ENCODE assay signal across 36 cellular contexts in the genomic region with DNA sequence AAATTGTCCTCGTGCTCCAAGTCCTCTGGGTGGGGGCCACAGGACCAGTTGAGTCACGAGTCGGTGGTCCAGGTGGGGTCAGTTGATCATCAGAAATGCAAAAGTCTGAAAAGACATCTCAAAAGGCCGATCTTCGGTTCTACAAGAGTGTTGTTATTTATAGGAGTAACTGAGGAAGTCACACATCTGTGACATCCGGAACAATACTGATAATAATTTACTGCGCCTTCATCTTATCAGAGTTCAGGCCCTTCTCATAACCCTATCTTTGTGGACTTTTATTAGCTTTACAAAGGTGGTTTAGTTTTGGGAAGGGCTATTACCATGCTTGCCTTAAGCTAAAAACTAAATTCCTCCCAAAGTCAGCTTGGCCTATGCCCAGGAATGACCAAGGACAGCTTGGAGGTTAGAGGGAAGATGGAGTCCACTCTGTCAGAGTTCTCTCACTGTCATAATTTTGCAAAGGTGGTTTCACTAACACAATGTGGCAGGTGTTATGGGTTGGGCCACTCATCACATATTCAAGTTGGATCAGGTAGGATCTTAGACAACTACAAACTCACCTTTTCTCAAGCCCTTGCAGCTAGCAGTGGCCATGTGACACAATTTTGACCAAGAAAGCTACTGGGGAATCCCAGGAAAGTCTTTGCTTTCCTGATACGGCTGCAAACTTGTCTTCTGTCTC. TPM values are rescaled to one million over a fixed set of nuclear protein-coding genes. Genes with fewer than 3 reads are reported as not detected.
DNase-seq lines count a peak whose midpoint lies in the region; ATAC-seq, FAIRE-seq and TF ChIP-seq lines count a peak whose summit lies in the region.
"Had no signal": no experiment of that assay in that cellular context is flagged by ENCODE, and none has a peak within 500 bp of the region (broad histone marks: within the 10 kb centered on the region; RNA-seq: fewer than 3 reads in every experiment).

No MANE protein-coding gene starts in this region.

- peak overlapping the region; percentile 25 to 70 for H3K27ac Mint-ChIP-seq in natural killer cell
- H3K27ac Mint-ChIP-seq in natural killer cell treated with Interleukin-12 subunit alpha and Interleukin-12 subunit beta and Interleukin-15 and Interleukin-18, amount 100 ng/mL, for 72 hours, result peak overlapping the region in 1 of 2 donors; percentile 9
- H3K27ac Mint-ChIP-seq in stimulated activated naive B cell treated with anti-CD40 and anti-IgM and Interleukin-4, amounts not matched to agents 10 μg/mL and 1 μg/mL and 100 μg/mL, for 72 hours, result peak overlapping the region; percentile 65
- H3K27ac Mint-ChIP-seq: activated CD4-positive, alpha-beta T cell treated with anti-CD3 and anti-CD28 coated beads, Interleukin-2, amount 10 ng/mL, durations not matched to agents 7 days and 5 days; activated naive CD8-positive, alpha-beta T cell treated with anti-CD3 and anti-CD28 coated beads, Interleukin-2, amount 10 ng/mL, durations not matched to agents 7 days and 5 days; CD4-positive, alpha-beta T cell had no signal

- RAD21 ChIA-PET in GM12878 (lab: Charles Lee; ENCODE audit: unreplicated experiment), result interaction anchor here (1.9 kb wide), 1 partner anchor 139 kb away, joined by 9 read pairs; no protein-coding TSS in a partner anchor

- TF ChIP-seq CTCF in natural killer cell (IDR thresholded peaks at IDR 0.05), result no peak
- no peak for TF ChIP-seq CTCF in MM.1S (IDR thresholded peaks at IDR 0.05; ENCODE audit: low read length)
- no peak for TF ChIP-seq CTCF in GM12878 (IDR thresholded peaks at IDR 0.05 in 2 of 3, conservative IDR thresholded peaks at IDR 0.05 in 1 of 3; ENCODE audit: control insufficient read depth in 2 of 3, extremely low read depth in 1 of 3, insufficient read depth in 1 of 3, low read depth in 3 of 3, low read length in 3 of 3)
- TF ChIP-seq CTCF in heart left ventricle (IDR thresholded peaks at IDR 0.05), result no peak

- H3K4me1 Mint-ChIP-seq in natural killer cell, result peaks cover 15 to 25% of the 10 kb centered on the region in 2 donors
- H3K4me1 Mint-ChIP-seq in natural killer cell treated with Interleukin-12 subunit alpha and Interleukin-12 subunit beta and Interleukin-15 and Interleukin-18, amount 100 ng/mL, for 72 hours (ENCODE audit: low read depth in 2 of 2), result peaks cover 11 to 16% of the 10 kb centered on the region in 2 donors
- peaks cover 13 to 16% of the 10 kb centered on the region in 2 donors for H3K4me1 Mint-ChIP-seq in stimulated activated naive B cell treated with anti-CD40 and anti-IgM and Interleukin-4, amounts not matched to agents 10 μg/mL and 1 μg/mL and 100 μg/mL, for 72 hours

- ATAC-seq in natural killer cell, result peak; percentile 45 to 60 (median 55)
- ATAC-seq in natural killer cell treated with Interleukin-12 subunit alpha and Interleukin-12 subunit beta and Interleukin-15 and Interleukin-18, amount 100 ng/mL, for 72 hours, result no peak
- peak; percentile 66 for ATAC-seq in GM12878
- peak in 1 of 2 donors; percentile 46 for ATAC-seq in stimulated activated naive B cell treated with anti-CD40 and anti-IgM and Interleukin-4, amounts not matched to agents 10 μg/mL and 1 μg/mL and 100 μg/mL, for 72 hours (replicated peaks)
- ATAC-seq in heart left ventricle, result no peak
- no peak for ATAC-seq in HG02623 (IDR thresholded peaks at IDR 0.05; ENCODE audit: unreplicated experiment)
- no peak for ATAC-seq in HG02571 (IDR thresholded peaks at IDR 0.05; ENCODE audit: unreplicated experiment)
- ATAC-seq: A549, HCT116, right cardiac atrium had no signal

- H2AFZ ChIP-seq in MM.1S (ENCODE audit: low read length) (peak overlapping the region; percentile 72), GM12878 (ENCODE audit: control insufficient read depth, low read depth, low read length) (peak overlapping the region; percentile 71)

- H3F3A ChIP-seq in MM.1S (ENCODE audit: insufficient read depth, low read length), result peaks cover 19% of the 10 kb centered on the region

- 28% methylated on average over 8 of the region's 8 CpGs for WGBS in GM12878 (ENCODE audit: insufficient coverage, insufficient replicate concordance, low lambda C conversion rate, missing lambda C conversion rate)
- whole genome bisulfite sequencing in heart left ventricle, 4 donors, result 46 to 61% (median 56%) methylated on average over 8 of the region's 8 CpGs

- TF ChIP-seq RAD21 in GM12878 (IDR thresholded peaks at IDR 0.05; ENCODE audit: insufficient read depth, low read depth, low read length), result no peak

- no peak for TF ChIP-seq EP300 in GM12878 (IDR thresholded peaks at IDR 0.05; ENCODE audit: borderline replicate concordance in 1 of 2, control insufficient read depth in 1 of 2, low read depth in 2 of 2, low read length in 2 of 2)

- H3K36me3 ChIP-seq in MM.1S (replicated peaks; ENCODE audit: insufficient read depth, low read length), result no peaks in the 10 kb centered on the region
- H3K36me3 ChIP-seq in GM12878 (ENCODE audit: control insufficient read depth in 2 of 2, insufficient read depth in 2 of 2, low read length in 1 of 2), result no peaks in the 10 kb centered on the region
- H3K36me3 ChIP-seq in heart left ventricle, result no peaks in the 10 kb centered on the region
- H3K36me3 ChIP-seq: ascending aorta, left ventricle myocardium inferior, spleen, tibial nerve, WERI-Rb-1 had no signal

- peak overlapping the region; percentile 95 for H3K27ac ChIP-seq in MM.1S (ENCODE audit: low read length)
- H3K27ac ChIP-seq in GM12878 (ENCODE audit: control insufficient read depth, insufficient read depth), result peak overlapping the region; percentile 52
- H3K27ac ChIP-seq in heart left ventricle, result no peak overlapping the region
- H3K27ac ChIP-seq: A549, ascending aorta, coronary artery, left ventricle myocardium inferior, tibial nerve, WERI-Rb-1 had no signal

- H3K9ac ChIP-seq in MM.1S (ENCODE audit: low read length) (peak overlapping the region; percentile 49), GM12878 (ENCODE audit: control insufficient read depth, insufficient read depth, low read length) (no peak overlapping the region)

- no peaks in the 10 kb centered on the region for H3K79me2 ChIP-seq in MM.1S (ENCODE audit: low read length)
- no peaks in the 10 kb centered on the region for H3K79me2 ChIP-seq in GM12878 (ENCODE audit: control insufficient read depth, insufficient read depth, low read length)

- no peak overlapping the region; the same call in 1 of the 2 replicates for H3K4me3 ChIP-seq in MM.1S (ENCODE audit: low read length)
- no peak overlapping the region for H3K4me3 ChIP-seq in GM12878
- H3K4me3 ChIP-seq in heart left ventricle, result no peak overlapping the region
- H3K4me3 ChIP-seq: A549, ascending aorta, coronary artery, left ventricle myocardium inferior, spleen, tibial nerve had no signal

- POLR2A ChIA-PET in GM12878 (lab: Charles Lee), result interaction anchor here (0.6 kb wide), 1 partner anchor 59 kb away, joined by 3 read pairs; no protein-coding TSS in a partner anchor

- SMC1A ChIA-PET in GM12878 (lab: Charles Lee; ENCODE audit: uncharacterized antibody, unreplicated experiment), result interaction anchor here (0.7 to 1.5 kb wide), 3 partner anchors 13 to 1377 kb away, joined by 3 to 7 read pairs (median 5); no protein-coding TSS in a partner anchor

- peak overlapping the region; percentile 75 for H3K4me3 Mint-ChIP-seq in natural killer cell
- no peak overlapping the region for H3K4me3 Mint-ChIP-seq in natural killer cell treated with Interleukin-12 subunit alpha and Interleukin-12 subunit beta and Interleukin-15 and Interleukin-18, amount 100 ng/mL, for 72 hours
- peak overlapping the region in 1 of 2 donors; percentile 40 for H3K4me3 Mint-ChIP-seq in stimulated activated naive B cell treated with anti-CD40 and anti-IgM and Interleukin-4, amounts not matched to agents 10 μg/mL and 1 μg/mL and 100 μg/mL, for 72 hours
- H3K4me3 Mint-ChIP-seq: activated CD4-positive, alpha-beta T cell treated with anti-CD3 and anti-CD28 coated beads, Interleukin-2, amount 10 ng/mL, durations not matched to agents 7 days and 5 days; activated naive CD8-positive, alpha-beta T cell treated with anti-CD3 and anti-CD28 coated beads, Interleukin-2, amount 10 ng/mL, durations not matched to agents 7 days and 5 days; CD4-positive, alpha-beta T cell had no signal

- H3K9me3 ChIP-seq in MM.1S (replicated peaks; ENCODE audit: insufficient read depth, low read length) (no peaks in the 10 kb centered on the region), GM12878 (replicated peaks; ENCODE audit: control insufficient read depth, insufficient read depth, low read length) (no peaks in the 10 kb centered on the region), heart left ventricle (peaks cover 0 to 11% (median 0%) of the 10 kb centered on the region in 12 donors)
- H3K9me3 ChIP-seq: A549, ascending aorta, spleen had no signal

- peak; percentile 70 for FAIRE-seq in GM12878 (lab: Jason Lieb, UNC)
- FAIRE-seq: A549, D721Med, keratinocyte, RCC 7860 had no signal

- CTCF ChIA-PET in GM12878 (lab: Yijun Ruan, JAX), result interaction anchor here (0.9 to 2.7 kb wide), 5 partner anchors 10 to 144 kb away, joined by 3 to 16 read pairs (median 4); no protein-coding TSS in a partner anchor

- TF ChIP-seq POLR2A in GM12878 (IDR thresholded peaks at IDR 0.05; ENCODE audit: low read depth, low read length), result no peak
- no peak for TF ChIP-seq POLR2A in heart left ventricle (IDR thresholded peaks at IDR 0.05)

- no TSS peak for BruUV-seq in GM12878 (replicated peaks; lab: Mats Ljungman, UMichigan)

- no peaks in the 10 kb centered on the region for H3K9me2 ChIP-seq in MM.1S (replicated peaks; ENCODE audit: insufficient read depth, low read length)

- H4K20me1 ChIP-seq in MM.1S (ENCODE audit: insufficient read depth, low read length), result no peaks in the 10 kb centered on the region
- no peaks in the 10 kb centered on the region for H4K20me1 ChIP-seq in GM12878 (ENCODE audit: control insufficient read depth, insufficient read depth)

- H3K27me3 ChIP-seq in MM.1S (replicated peaks; ENCODE audit: insufficient read depth, low read length), result no peaks in the 10 kb centered on the region
- no peaks in the 10 kb centered on the region for H3K27me3 ChIP-seq in GM12878 (replicated peaks in 1 of 2; ENCODE audit: control insufficient read depth in 2 of 2, insufficient read depth in 2 of 2, low read length in 1 of 2)
- H3K27me3 ChIP-seq in heart left ventricle, result no peaks in the 10 kb centered on the region
- H3K27me3 ChIP-seq: ascending aorta, spleen, tibial nerve had no signal

- DNase-seq in natural killer cell, result no peak
- DNase-seq in natural killer cell treated with Interleukin-12 subunit alpha and Interleukin-12 subunit beta and Interleukin-15 and Interleukin-18, amount 100 ng/mL, for 72 hours (ENCODE audit: low spot score), result no peak
- peak; percentile 85 for DNase-seq in MM.1S
- DNase-seq in GM12878 (ENCODE audit: low read depth, low spot score), result no peak
- DNase-seq in stimulated activated naive B cell treated with anti-CD40 and anti-IgM and Interleukin-4, amounts not matched to agents 10 μg/mL and 1 μg/mL and 100 μg/mL, for 72 hours, result no peak
- DNase-seq in heart left ventricle, result no peak
- DNase-seq: activated CD4-positive, alpha-beta T cell treated with anti-CD3 and anti-CD28 coated beads, Interleukin-2, amount 10 ng/mL, durations not matched to agents 7 days and 5 days; activated effector memory CD4-positive, alpha-beta T cell treated with anti-CD3 and anti-CD28 coated beads, Interleukin-2, amount 50 U/mL, for 16 hours; activated naive CD8-positive, alpha-beta T cell treated with anti-CD3 and anti-CD28 coated beads, Interleukin-2, amount 10 ng/mL, durations not matched to agents 7 days and 5 days; AML-193; CD4-positive, alpha-beta T cell; DND-41; erythroblast; GF-D8; glutamatergic neuron; left ventricle myocardium inferior; mesendoderm; NCI-H2029; NCI-H524; NK-92 treated with Interleukin-12 subunit alpha and Interleukin-12 subunit beta, amount 100 ng/mL, for 24 hours; SIG-M5; spleen; stimulated activated CD4-positive, alpha-beta T cell treated with anti-CD3 and anti-CD28 coated beads, Interleukin-2, amount 100 ng/mL, for 24 hours; stimulated activated CD8-positive, alpha-beta memory T cell treated with anti-CD3 and anti-CD28 coated beads, Interleukin-4, amount 100 ng/mL, for 48 hours; WERI-Rb-1 had no signal

- H3K4me2 ChIP-seq in MM.1S (ENCODE audit: low read depth, low read length) (peak overlapping the region; percentile 56), GM12878 (ENCODE audit: control insufficient read depth, insufficient read depth) (peak overlapping the region; percentile 49)
- H3K4me2 ChIP-seq: A549 had no signal

- no peaks in the 10 kb centered on the region for H3K36me3 Mint-ChIP-seq in natural killer cell
- no peaks in the 10 kb centered on the region for H3K36me3 Mint-ChIP-seq in natural killer cell treated with Interleukin-12 subunit alpha and Interleukin-12 subunit beta and Interleukin-15 and Interleukin-18, amount 100 ng/mL, for 72 hours
- H3K36me3 Mint-ChIP-seq in stimulated activated naive B cell treated with anti-CD40 and anti-IgM and Interleukin-4, amounts not matched to agents 10 μg/mL and 1 μg/mL and 100 μg/mL, for 72 hours, result peaks cover 2 to 4% of the 10 kb centered on the region in 2 donors
- H3K36me3 Mint-ChIP-seq: activated naive CD8-positive, alpha-beta T cell treated with anti-CD3 and anti-CD28 coated beads, Interleukin-2, amount 10 ng/mL, durations not matched to agents 7 days and 5 days had no signal

- peaks cover 0 to 2% of the 10 kb centered on the region in 2 donors for H3K27me3 Mint-ChIP-seq in natural killer cell (ENCODE audit: low read depth in 2 of 2)
- peaks cover 0 to 2% of the 10 kb centered on the region in 2 donors for H3K27me3 Mint-ChIP-seq in natural killer cell treated with Interleukin-12 subunit alpha and Interleukin-12 subunit beta and Interleukin-15 and Interleukin-18, amount 100 ng/mL, for 72 hours
- H3K27me3 Mint-ChIP-seq in stimulated activated naive B cell treated with anti-CD40 and anti-IgM and Interleukin-4, amounts not matched to agents 10 μg/mL and 1 μg/mL and 100 μg/mL, for 72 hours, result peaks cover 0 to 2% of the 10 kb centered on the region in 2 donors
- H3K27me3 Mint-ChIP-seq: activated CD4-positive, alpha-beta T cell treated with anti-CD3 and anti-CD28 coated beads, Interleukin-2, amount 10 ng/mL, durations not matched to agents 7 days and 5 days; CD4-positive, alpha-beta T cell had no signal

- H3K4me1 ChIP-seq in MM.1S (ENCODE audit: low read length) (peaks cover 25% of the 10 kb centered on the region), GM12878 (ENCODE audit: control insufficient read depth, insufficient read depth, low read length) (peaks cover 13% of the 10 kb centered on the region), heart left ventricle (peaks cover 0 to 11% (median 0%) of the 10 kb centered on the region in 12 donors)
- H3K4me1 ChIP-seq: A549, ascending aorta, tibial nerve had no signal

- no peaks in the 10 kb centered on the region for H3K9me3 Mint-ChIP-seq in natural killer cell
- no peaks in the 10 kb centered on the region for H3K9me3 Mint-ChIP-seq in natural killer cell treated with Interleukin-12 subunit alpha and Interleukin-12 subunit beta and Interleukin-15 and Interleukin-18, amount 100 ng/mL, for 72 hours
- peaks cover 0 to 2% of the 10 kb centered on the region in 2 donors for H3K9me3 Mint-ChIP-seq in stimulated activated naive B cell treated with anti-CD40 and anti-IgM and Interleukin-4, amounts not matched to agents 10 μg/mL and 1 μg/mL and 100 μg/mL, for 72 hours

- intact Hi-C loops in natural killer cell (cut with micrococcal nuclease) (no loop called here), GM12878 (cut with micrococcal nuclease; ENCODE audit: unreplicated experiment) (no loop called here), heart left ventricle (cut with DNase I) (no loop called here)

- in situ Hi-C loops in GM12878 (cut with MboI), result no loop called here

RNA-seq across cellular contexts. Expression of a gene that starts 54.7 kb away (rescaled TPM):
- total RNA-seq in natural killer cell, result not detected
- not detected for total RNA-seq in natural killer cell treated with Interleukin-12 subunit alpha and Interleukin-12 subunit beta and Interleukin-15 and Interleukin-18, amount 100 ng/mL, for 72 hours
- total RNA-seq in GM12878 (2013; cell fraction: nucleolus; rRNA removed), result 0.81 and 1.5 TPM in 2 replicates
- total RNA-seq in GM12878 (2014; rRNA removed), result 0.11 and 0.16 TPM in 2 replicates
- total RNA-seq in GM12878 (2014; rRNA removed; fragmentation: Illumina TruSeq; extraction: Trizol), result 0.04 and 0.05 TPM in 2 replicates
- total RNA-seq in GM12878 (2021), result 0.13 and 0.15 TPM in 2 replicates
- polyA plus RNA-seq in GM12878 (2011; ENCODE audit: low read depth), result 0.03 TPM
- 0.36 and 0.50 TPM in 2 replicates for polyA plus RNA-seq in GM12878 (2011; rRNA removed)
- 0.50 and 0.57 TPM in 2 replicates for polyA plus RNA-seq in GM12878 (2011; cell fraction: cytosol; rRNA removed)
- 0.53 and 0.60 TPM in 2 replicates for polyA plus RNA-seq in GM12878 (2011; cell fraction: nucleus; rRNA removed)
- 0.03 and 0.04 TPM in 2 replicates for polyA plus RNA-seq in GM12878 (2012)
- polyA plus RNA-seq in GM12878 (2014; fragmentation: Illumina TruSeq; extraction: Trizol), result 0.03 TPM in 1 of 2 replicates, not detected in the other
- polyA plus RNA-seq in GM12878 (2014; fragmentation: Nextera tagmentation; extraction: Ambion mirVana), result under 1 TPM in 1 of 2 experiments, not detected in 1; 0.04 TPM
- 0.06 TPM in 2 replicates for polyA plus RNA-seq in GM12878 (2014; rRNA removed)
- polyA plus RNA-seq in GM12878 (2016; fragmentation: Nextera tagmentation; extraction: Ambion mirVana), result under 1 TPM in 1 of 2 experiments, not detected in 1; 0.04 TPM
- polyA minus RNA-seq in GM12878 (2011; rRNA and poly(A)+ RNA removed), result 0.98 and 1.1 TPM in 2 replicates
- 0.27 and 0.42 TPM in 2 replicates for polyA minus RNA-seq in GM12878 (2011; cell fraction: cytosol; rRNA and poly(A)+ RNA removed)
- 0.36 and 0.48 TPM in 2 replicates for polyA minus RNA-seq in GM12878 (2011; cell fraction: nucleus; rRNA and poly(A)+ RNA removed)
- 10 to 100 TPM; 12.0 to 51.3 (median 25.0) TPM for total RNA-seq in heart left ventricle
- 10 to 100 TPM in 1 of 2 donors, 1 to 10 TPM in 1; 8.1 to 30.4 TPM for polyA plus RNA-seq in heart left ventricle
- total RNA-seq: activated naive CD8-positive, alpha-beta T cell treated with anti-CD3 and anti-CD28 coated beads, Interleukin-2, amount 10 ng/mL, durations not matched to agents 7 days and 5 days; CD4-positive, alpha-beta T cell had no signal

RNA-seq across cellular contexts. Expression of a gene that starts 58.5 kb away (rescaled TPM):
- 100 to 1,000 TPM; 324 to 488 (median 428) TPM for total RNA-seq in natural killer cell
- 100 to 1,000 TPM; 136 to 207 TPM for total RNA-seq in natural killer cell treated with Interleukin-12 subunit alpha and Interleukin-12 subunit beta and Interleukin-15 and Interleukin-18, amount 100 ng/mL, for 72 hours
- 269 and 285 TPM in 2 replicates for total RNA-seq in GM12878 (2013; cell fraction: nucleolus; rRNA removed)
- 287 and 299 TPM in 2 replicates for total RNA-seq in GM12878 (2014; rRNA removed)
- total RNA-seq in GM12878 (2014; rRNA removed; fragmentation: Illumina TruSeq; extraction: Trizol), result 178 and 179 TPM in 2 replicates
- total RNA-seq in GM12878 (2021), result 336 and 346 TPM in 2 replicates
- 193 TPM for polyA plus RNA-seq in GM12878 (2011; ENCODE audit: low read depth)
- 190 and 232 TPM in 2 replicates for polyA plus RNA-seq in GM12878 (2011; rRNA removed)
- polyA plus RNA-seq in GM12878 (2011; cell fraction: cytosol; rRNA removed), result 284 and 288 TPM in 2 replicates
- 240 and 286 TPM in 2 replicates for polyA plus RNA-seq in GM12878 (2011; cell fraction: nucleus; rRNA removed)
- 258 and 314 TPM in 2 replicates for polyA plus RNA-seq in GM12878 (2012)
- polyA plus RNA-seq in GM12878 (2014; fragmentation: Illumina TruSeq; extraction: Trizol), result 251 and 258 TPM in 2 replicates
- 100 to 1,000 TPM; 280 to 312 TPM for polyA plus RNA-seq in GM12878 (2014; fragmentation: Nextera tagmentation; extraction: Ambion mirVana)
- polyA plus RNA-seq in GM12878 (2014; rRNA removed), result 309 and 310 TPM in 2 replicates
- 100 to 1,000 TPM; 275 to 291 TPM for polyA plus RNA-seq in GM12878 (2016; fragmentation: Nextera tagmentation; extraction: Ambion mirVana)
- polyA minus RNA-seq in GM12878 (2011; rRNA and poly(A)+ RNA removed), result 185 and 279 TPM in 2 replicates
- 85.0 and 93.7 TPM in 2 replicates for polyA minus RNA-seq in GM12878 (2011; cell fraction: cytosol; rRNA and poly(A)+ RNA removed)
- 43.9 and 51.0 TPM in 2 replicates for polyA minus RNA-seq in GM12878 (2011; cell fraction: nucleus; rRNA and poly(A)+ RNA removed)
- total RNA-seq in heart left ventricle, result 1,000 to 10,000 TPM; 1,282 to 2,171 (median 1,665) TPM
- 1,000 to 10,000 TPM in 1 of 2 donors, 100 to 1,000 TPM in 1; 454 to 1,132 TPM for polyA plus RNA-seq in heart left ventricle

Comparison
In these comparisons a context has a peak if more than half of its experiments do, and no peak if none do; other contexts are left out.
1. ATAC-seq: peak in natural killer cell (3 of 3) and GM12878 (single experiment); none in natural killer cell treated with Interleukin-12 subunit alpha and Interleukin-12 subunit beta and Interleukin-15 and Interleukin-18, amount 100 ng/mL, for 72 hours (0 of 2), heart left ventricle (0 of 4), HG02623 (single experiment) and HG02571 (single experiment).
2. H3K27ac ChIP-seq: peak in MM.1S (single experiment) and GM12878 (single experiment); none in heart left ventricle (0 of 12).
3. RNA of a gene that starts 54.7 kb away (total RNA-seq): 12.0 to 51.3 TPM in heart left ventricle; 0.04 to 1.5 TPM in GM12878, not detected in natural killer cell and not detected in natural killer cell treated with Interleukin-12 subunit alpha and Interleukin-12 subunit beta and Interleukin-15 and Interleukin-18, amount 100 ng/mL, for 72 hours; every median in the first group is over 4 times any median in the second.